In genomic region chr2:199861116-199861774, GRCh38 we compare ENCODE assay signal across 8 cellular contexts. TPM values are rescaled to one million over a fixed set of nuclear protein-coding genes. Genes with fewer than 3 reads are reported as not detected.
DNase-seq lines count a peak whose midpoint lies in the region; ATAC-seq and TF ChIP-seq lines count a peak whose summit lies in the region.

No MANE protein-coding gene starts in this region.

- DNase-seq in MM.1S (peak; percentile 22), amniotic epithelial cell (ENCODE audit: low read depth) (peak; percentile 29), ovary (no peak)
- no peak for DNase-seq in stimulated activated naive CD8-positive, alpha-beta T cell treated with anti-CD3 and anti-CD28 coated beads, Interleukin-15, Interleukin-2, amounts not matched to agents 100 U/mL and 50 U/mL, for 24 hours
- no peak for DNase-seq in stimulated activated CD4-positive, alpha-beta T cell treated with anti-CD3 and anti-CD28 coated beads, Interleukin-15, amount 100 ng/mL, for 24 hours

- peak; percentile 86 for TF ChIP-seq RAD21 in liver (IDR thresholded peaks at IDR 0.05)

- intact Hi-C loops in ovary (cut with DNase I), result no loop called here

- H3K27ac ChIP-seq in DOHH2 (ENCODE audit: low read depth, low read length) (no peak overlapping the region), MM.1S (ENCODE audit: low read length) (no peak overlapping the region), liver (ENCODE audit: low read depth in 1 of 2, low read length in 2 of 2) (no peak overlapping the region), ovary (no peak overlapping the region)

- H3K27me3 ChIP-seq in DOHH2 (ENCODE audit: control insufficient read depth, low read length), result peaks cover 8% of the 10 kb centered on the region; the same call in 1 of the 2 replicates
- no peaks in the 10 kb centered on the region for H3K27me3 ChIP-seq in MM.1S (replicated peaks; ENCODE audit: insufficient read depth, low read length)
- no peaks in the 10 kb centered on the region for H3K27me3 ChIP-seq in liver (ENCODE audit: control insufficient read depth in 4 of 4, insufficient read depth in 4 of 4, low read length in 3 of 4)
- no peaks in the 10 kb centered on the region for H3K27me3 ChIP-seq in ovary

- no peak overlapping the region for H3K4me3 ChIP-seq in DOHH2 (ENCODE audit: low read length)
- no peak overlapping the region for H3K4me3 ChIP-seq in MM.1S (ENCODE audit: low read length)
- no peak overlapping the region for H3K4me3 ChIP-seq in liver (ENCODE audit: low read depth in 1 of 3, low read length in 3 of 3)
- no peak overlapping the region for H3K4me3 ChIP-seq in ovary

- 17% methylated on average over 5 of the region's 5 CpGs for WGBS in liver
- WGBS in ovary, 3 donors, result 12 to 23% (median 17%) methylated on average over 5 of the region's 5 CpGs

- H3K9ac ChIP-seq in MM.1S (ENCODE audit: low read length) (no peak overlapping the region), liver (ENCODE audit: low read depth in 1 of 2, low read length in 2 of 2) (no peak overlapping the region)

- no peak for TF ChIP-seq POLR2A in ovary (IDR thresholded peaks at IDR 0.05)

- H3K9me3 ChIP-seq in DOHH2 (ENCODE audit: control insufficient read depth, insufficient read depth, low read length), result no peaks in the 10 kb centered on the region
- no peaks in the 10 kb centered on the region for H3K9me3 ChIP-seq in MM.1S (replicated peaks; ENCODE audit: insufficient read depth, low read length)
- no peaks in the 10 kb centered on the region for H3K9me3 ChIP-seq in liver (ENCODE audit: control insufficient read depth in 4 of 4, low read length in 3 of 4)
- H3K9me3 ChIP-seq in ovary, result no peaks in the 10 kb centered on the region

- H3K79me2 ChIP-seq in DOHH2 (ENCODE audit: control insufficient read depth, low read length), result no peaks in the 10 kb centered on the region
- H3K79me2 ChIP-seq in MM.1S (ENCODE audit: low read length), result no peaks in the 10 kb centered on the region

- H3K9me2 ChIP-seq in DOHH2 (replicated peaks; ENCODE audit: control insufficient read depth, low read length) (no peaks in the 10 kb centered on the region), MM.1S (replicated peaks; ENCODE audit: insufficient read depth, low read length) (no peaks in the 10 kb centered on the region)

- no peak for TF ChIP-seq EP300 in ovary (IDR thresholded peaks at IDR 0.05)

- H3K36me3 ChIP-seq in DOHH2 (ENCODE audit: control insufficient read depth, low read length) (no peaks in the 10 kb centered on the region), MM.1S (replicated peaks; ENCODE audit: insufficient read depth, low read length) (no peaks in the 10 kb centered on the region), liver (ENCODE audit: control insufficient read depth in 4 of 4, insufficient read depth in 3 of 4, low read depth in 1 of 4, low read length in 3 of 4) (no peaks in the 10 kb centered on the region), ovary (no peaks in the 10 kb centered on the region)

- H3F3A ChIP-seq in DOHH2 (ENCODE audit: control insufficient read depth, insufficient read depth) (no peaks in the 10 kb centered on the region), MM.1S (ENCODE audit: insufficient read depth, low read length) (no peaks in the 10 kb centered on the region)

- TF ChIP-seq CTCF in DOHH2 (IDR thresholded peaks at IDR 0.05; ENCODE audit: low read depth, low read length, poor library complexity, severe bottlenecking) (peak; percentile 65), MM.1S (IDR thresholded peaks at IDR 0.05; ENCODE audit: low read length) (peak; percentile 63), liver (IDR thresholded peaks at IDR 0.05; ENCODE audit: low read depth, low read length, missing input control) (peak; percentile 57), ovary (IDR thresholded peaks at IDR 0.05) (peak in 1 of 3 donors; percentile 29)

- H2AFZ ChIP-seq in MM.1S (ENCODE audit: low read length), result no peak overlapping the region

- H3K4me1 ChIP-seq in DOHH2 (ENCODE audit: control insufficient read depth, low read length) (no peaks in the 10 kb centered on the region), MM.1S (ENCODE audit: low read length) (no peaks in the 10 kb centered on the region), liver (ENCODE audit: control insufficient read depth in 4 of 4, insufficient read depth in 4 of 4, low read length in 3 of 4) (no peaks in the 10 kb centered on the region), ovary (ENCODE audit: insufficient read depth) (no peaks in the 10 kb centered on the region)

- ATAC-seq in stimulated activated naive CD8-positive, alpha-beta T cell treated with anti-CD3 and anti-CD28 coated beads, Interleukin-15, Interleukin-2, amounts not matched to agents 100 U/mL and 50 U/mL, for 24 hours, result no peak
- ATAC-seq in HG03196 (IDR thresholded peaks at IDR 0.05; ENCODE audit: unreplicated experiment), result no peak

- H3K4me2 ChIP-seq in DOHH2 (ENCODE audit: low read length) (no peak overlapping the region), MM.1S (ENCODE audit: low read depth, low read length) (no peak overlapping the region)

- H4K20me1 ChIP-seq in DOHH2 (ENCODE audit: control insufficient read depth, insufficient read depth, low read depth, low read length), result no peaks in the 10 kb centered on the region
- no peaks in the 10 kb centered on the region for H4K20me1 ChIP-seq in MM.1S (ENCODE audit: insufficient read depth, low read length)

TF ChIP-seq in liver, 16 proteins besides CTCF, POLR2A, EP300 and RAD21:
- TF ChIP-seq FOXA1 (IDR thresholded peaks at IDR 0.05), result no peak
- no peak for TF ChIP-seq TAF1 (conservative IDR thresholded peaks at IDR 0.05)
- no peak for TF ChIP-seq NR2F2 (IDR thresholded peaks at IDR 0.05)
- no peak for TF ChIP-seq HNF4G (IDR thresholded peaks at IDR 0.05)
- TF ChIP-seq YY1 (IDR thresholded peaks at IDR 0.05), result no peak
- TF ChIP-seq GABPA (IDR thresholded peaks at IDR 0.05 in 1 of 2, conservative IDR thresholded peaks at IDR 0.05 in 1 of 2), result no peak
- TF ChIP-seq SP1 (IDR thresholded peaks at IDR 0.05), result no peak
- TF ChIP-seq RXRA (IDR thresholded peaks at IDR 0.05), result no peak

RNA-seq across cellular contexts. Expression of gene FTCDNL1, which starts 10.3 kb away (rescaled TPM):
- total RNA-seq in liver (1 to 10 TPM; 2.1 to 4.4 TPM), ovary (1 to 10 TPM in 6 of 7 donors, under 1 TPM in 1; 0.87 to 3.4 (median 2.1) TPM)
- polyA plus RNA-seq in liver (1 to 10 TPM; 3.9 to 5.3 TPM), ovary (1 to 10 TPM in 1 of 2 donors, under 1 TPM in 1; 0.56 to 3.2 TPM)

RNA-seq across cellular contexts. Expression of gene C2orf69, which starts 49.8 kb away (rescaled TPM):
- total RNA-seq in liver (1 to 10 TPM; 6.3 to 9.1 TPM), ovary (10 to 100 TPM in 3 of 7 donors, 1 to 10 TPM in 4; 7.5 to 12.6 (median 9.9) TPM)
- polyA plus RNA-seq in liver (1 to 10 TPM; 4.3 to 6.1 TPM), ovary (1 to 10 TPM; 4.4 to 4.8 TPM)

Comparison
In these comparisons a context has a peak if more than half of its experiments do, and no peak if none do; other contexts are left out.
1. DNase-seq: peak in MM.1S (single experiment) and amniotic epithelial cell (single experiment); none in stimulated activated naive CD8-positive, alpha-beta T cell treated with anti-CD3 and anti-CD28 coated beads, Interleukin-15, Interleukin-2, amounts not matched to agents 100 U/mL and 50 U/mL, for 24 hours (single experiment), ovary (0 of 5) and stimulated activated CD4-positive, alpha-beta T cell treated with anti-CD3 and anti-CD28 coated beads, Interleukin-15, amount 100 ng/mL, for 24 hours (single experiment).